ENCODE assay signal across 1 cellular context in the genomic region with DNA sequence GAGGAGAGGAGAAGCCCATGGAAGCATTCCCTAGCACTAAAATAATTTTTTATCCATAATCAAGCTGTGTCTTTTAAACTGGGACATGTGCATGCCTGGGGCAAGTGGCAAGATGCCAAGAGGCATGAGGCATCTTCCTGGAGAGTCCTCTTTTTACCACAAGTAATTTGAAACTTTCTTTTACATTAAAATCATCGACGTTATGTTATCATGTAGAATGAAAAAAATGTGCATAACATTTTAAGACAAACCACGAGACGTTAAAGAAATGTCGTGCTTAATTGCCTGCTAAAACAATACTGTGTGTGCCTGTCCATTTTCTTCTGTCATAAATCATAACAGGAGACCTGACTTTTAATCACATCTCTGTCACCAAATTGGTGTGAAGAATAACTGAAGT.
TF ChIP-seq lines count a peak whose summit lies in the region.

No MANE protein-coding gene starts in this region.

TF ChIP-seq in IMR-90, 13 proteins besides CTCF, POLR2A, EP300 and RAD21:
- TF ChIP-seq RCOR1 (IDR thresholded peaks at IDR 0.05; ENCODE audit: insufficient replicate concordance, low read length), result no peak
- no peak for TF ChIP-seq MAZ (IDR thresholded peaks at IDR 0.05; ENCODE audit: borderline replicate concordance, low read depth, low read length)
- TF ChIP-seq CEBPB (IDR thresholded peaks at IDR 0.05; ENCODE audit: low read depth, low read length), result no peak
- no peak for TF ChIP-seq MXI1 (IDR thresholded peaks at IDR 0.05; ENCODE audit: borderline replicate concordance, low read depth, low read length)
- TF ChIP-seq, protein P1, sequence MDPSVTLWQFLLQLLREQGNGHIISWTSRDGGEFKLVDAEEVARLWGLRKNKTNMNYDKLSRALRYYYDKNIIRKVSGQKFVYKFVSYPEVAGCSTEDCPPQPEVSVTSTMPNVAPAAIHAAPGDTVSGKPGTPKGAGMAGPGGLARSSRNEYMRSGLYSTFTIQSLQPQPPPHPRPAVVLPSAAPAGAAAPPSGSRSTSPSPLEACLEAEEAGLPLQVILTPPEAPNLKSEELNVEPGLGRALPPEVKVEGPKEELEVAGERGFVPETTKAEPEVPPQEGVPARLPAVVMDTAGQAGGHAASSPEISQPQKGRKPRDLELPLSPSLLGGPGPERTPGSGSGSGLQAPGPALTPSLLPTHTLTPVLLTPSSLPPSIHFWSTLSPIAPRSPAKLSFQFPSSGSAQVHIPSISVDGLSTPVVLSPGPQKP (IDR thresholded peaks at IDR 0.05; ENCODE audit: borderline replicate concordance, low read depth, low read length), result no peak
- no peak for TF ChIP-seq CHD1 (IDR thresholded peaks at IDR 0.05; ENCODE audit: low read depth, low read length)
- TF ChIP-seq USF2 (IDR thresholded peaks at IDR 0.05; ENCODE audit: low read depth, low read length), result no peak
- no peak for TF ChIP-seq MAFK (IDR thresholded peaks at IDR 0.05; ENCODE audit: low read depth, low read length)
- no peak for TF ChIP-seq RFX5 (IDR thresholded peaks at IDR 0.05; ENCODE audit: low read depth, low read length)
- no peak for TF ChIP-seq SMC3 (IDR thresholded peaks at IDR 0.05; ENCODE audit: low read depth, low read length)
- TF ChIP-seq BHLHE40 (IDR thresholded peaks at IDR 0.05; ENCODE audit: low read depth, low read length), result no peak
- no peak for TF ChIP-seq NFE2L2 (IDR thresholded peaks at IDR 0.05; ENCODE audit: low read depth, low read length)
- no peak for TF ChIP-seq FOS (IDR thresholded peaks at IDR 0.05; ENCODE audit: low read depth, low read length)
